8 cellular contexts compared by ENCODE assay signal in the genomic region with DNA sequence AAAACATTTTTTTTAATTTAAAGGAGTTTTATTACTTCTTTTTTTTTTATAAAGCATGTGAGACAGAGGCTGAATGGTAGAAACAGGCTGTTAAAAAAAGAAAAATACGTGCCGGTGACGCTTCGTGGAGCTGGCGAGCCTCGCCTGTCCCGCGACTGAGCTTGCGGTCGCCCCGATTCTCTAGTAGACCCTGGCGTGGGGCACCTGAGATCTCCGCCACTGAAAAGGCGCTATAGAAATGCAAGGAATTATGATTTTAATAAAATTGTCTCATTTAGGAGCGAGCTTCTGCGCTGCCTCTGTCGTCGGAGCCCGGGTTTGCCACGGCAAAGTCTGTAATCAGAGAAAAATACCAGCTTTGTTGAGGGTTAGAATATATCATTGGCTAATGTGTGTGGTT. TPM values are rescaled to one million over a fixed set of nuclear protein-coding genes. Genes with fewer than 3 reads are reported as not detected.
DNase-seq lines count a peak whose midpoint lies in the region; ATAC-seq and TF ChIP-seq lines count a peak whose summit lies in the region.

No MANE protein-coding gene starts in this region.

- POLR2A ChIA-PET in PC-3 (lab: Charles Lee; ENCODE audit: unreplicated experiment), result interaction anchor here (0.6 to 1.0 kb wide), 6 partner anchors 10 to 1123 kb away, joined by 3 to 9 read pairs (median 4); a partner anchor contains a TSS

- H4K8ac ChIP-seq in H9 (replicated peaks; ENCODE audit: insufficient read length, low read depth, low read length), result no peak overlapping the region

- H2AK5ac ChIP-seq in H9 (ENCODE audit: insufficient read length, low read length), result no peak overlapping the region

- BruUV-seq in PC-3 (replicated peaks; lab: Mats Ljungman, UMichigan), result no TSS peak

- H3K9me3 ChIP-seq in PC-3 (ENCODE audit: low read length) (no peaks in the 10 kb centered on the region), prostate gland (no peaks in the 10 kb centered on the region), H9 (ENCODE audit: control insufficient read depth, low read depth, low read length) (no peaks in the 10 kb centered on the region)
- no peaks in the 10 kb centered on the region for H3K9me3 ChIP-seq in effector memory CD4-positive, alpha-beta T cell (ENCODE audit: control insufficient read depth, low read length)

- H3K18ac ChIP-seq in H9 (ENCODE audit: insufficient read length, low read depth, low read length), result no peak overlapping the region

- H3T11ph ChIP-seq in H9 (ENCODE audit: low read length), result no peak overlapping the region

- DNase-seq in PC-3 (peak; percentile 61), prostate gland (ENCODE audit: low spot score) (no peak), H9 (no peak), CD1c-positive myeloid dendritic cell (ENCODE audit: extremely low spot score) (no peak)
- DNase-seq in effector memory CD4-positive, alpha-beta T cell, result no peak
- DNase-seq in NK-92 treated with Interleukin-12 subunit alpha and Interleukin-12 subunit beta, amount 100 ng/mL, for 24 hours (lab: John Stamatoyannopoulos, UW), result no peak

- H3K9me2 ChIP-seq in PC-3 (replicated peaks; ENCODE audit: low read length), result no peaks in the 10 kb centered on the region

- intact Hi-C loops in PC-3 (cut with micrococcal nuclease), result loop anchor here (1.0 to 2.0 kb wide), 2 partner anchors 17 to 43 kb away; no protein-coding TSS in a partner anchor
- intact Hi-C loops in prostate gland (cut with DNase I), result no loop called here

- H3K9me3 Mint-ChIP-seq in H9, result peaks cover 4 to 11% of the 10 kb centered on the region in 2 experiments

- H3K23me2 ChIP-seq in H9 (ENCODE audit: insufficient read length, low read depth, low read length, poor library complexity, severe bottlenecking), result peaks cover 5% of the 10 kb centered on the region

- no peak overlapping the region for H2BK15ac ChIP-seq in H9 (ENCODE audit: low read depth, low read length)

- H4K5ac ChIP-seq in H9 (ENCODE audit: insufficient read length, low read depth, low read length), result no peak overlapping the region

- no peak overlapping the region for H2BK120ac ChIP-seq in H9 (ENCODE audit: low read depth, low read length, poor library complexity, severe bottlenecking)

- H4K91ac ChIP-seq in H9 (ENCODE audit: insufficient read length, low read depth, low read length), result no peak overlapping the region

- H3K4me1 ChIP-seq in PC-3 (ENCODE audit: insufficient read depth, low read length), result peaks cover 55% of the 10 kb centered on the region
- peaks cover 23% of the 10 kb centered on the region for H3K4me1 ChIP-seq in effector memory CD4-positive, alpha-beta T cell (ENCODE audit: control insufficient read depth, insufficient read depth, low read length, poor library complexity, severe bottlenecking)
- H3K4me1 ChIP-seq in prostate gland (replicated peaks), result peaks cover 43% of the 10 kb centered on the region
- peaks cover 6% of the 10 kb centered on the region; the same call in 1 of the 2 replicates for H3K4me1 ChIP-seq in H9 (ENCODE audit: insufficient read depth, low read length)

- no peak overlapping the region for H2BK12ac ChIP-seq in H9 (ENCODE audit: insufficient read length, low read depth, low read length)

- no peak overlapping the region for H3K27ac Mint-ChIP-seq in H9

- CTCF ChIA-PET in PC-3 (lab: Charles Lee), result interaction anchor here (0.6 to 2.2 kb wide), 11 partner anchors 8 to 48 kb away, joined by 3 to 16 read pairs (median 4); no protein-coding TSS in a partner anchor

- H3K4me3 ChIP-seq in PC-3 (ENCODE audit: low read length) (peak overlapping the region; percentile 75), prostate gland (peak overlapping the region; percentile 29 to 41)
- H3K4me3 ChIP-seq in effector memory CD4-positive, alpha-beta T cell (ENCODE audit: insufficient read depth, low read depth, low read length, poor library complexity, severe bottlenecking), result peak overlapping the region; percentile 52

- no peaks in the 10 kb centered on the region for H3K27me3 ChIP-seq in PC-3 (ENCODE audit: low read length)
- peaks cover 58% of the 10 kb centered on the region for H3K27me3 ChIP-seq in effector memory CD4-positive, alpha-beta T cell (replicated peaks; ENCODE audit: control insufficient read depth, insufficient read depth, low read length, poor library complexity, severe bottlenecking)
- no peaks in the 10 kb centered on the region for H3K27me3 ChIP-seq in prostate gland (replicated peaks; ENCODE audit: insufficient read depth)
- peaks cover 96% of the 10 kb centered on the region for H3K27me3 ChIP-seq in H9 (ENCODE audit: insufficient read depth, low read length)

- H3F3A ChIP-seq in PC-3 (ENCODE audit: low read length, unreplicated experiment), result no peaks in the 10 kb centered on the region

- no peak overlapping the region for H2BK5ac ChIP-seq in H9 (ENCODE audit: insufficient read length, low read length)

- H3K4me3 Mint-ChIP-seq in H9, result peak overlapping the region in 1 of 2 experiments; percentile 46; a peak in 1 of 5 replicates

- H3K23ac ChIP-seq in H9 (ENCODE audit: insufficient read length, low read depth, low read length), result no peak overlapping the region

- peaks cover 100% of the 10 kb centered on the region for H3K27me3 Mint-ChIP-seq in H9 (ENCODE audit: low read depth)

- no peak overlapping the region for H3K14ac ChIP-seq in H9 (ENCODE audit: insufficient read depth, low read length)

- H4K20me1 ChIP-seq in PC-3 (ENCODE audit: low read length) (no peaks in the 10 kb centered on the region), H9 (ENCODE audit: control insufficient read depth, insufficient read depth, insufficient read length) (peaks cover 2% of the 10 kb centered on the region)

- H3K36me3 Mint-ChIP-seq in H9 (ENCODE audit: insufficient read depth in 1 of 3, low read depth in 3 of 3), result no peaks in the 10 kb centered on the region

- H3K4me1 Mint-ChIP-seq in H9, result peaks cover 31 to 73% of the 10 kb centered on the region in 2 experiments

- no peak overlapping the region for H3K56ac ChIP-seq in H9 (ENCODE audit: insufficient read length, low read depth, low read length)

- H3K79me2 ChIP-seq in PC-3 (ENCODE audit: low read length) (peaks cover 86% of the 10 kb centered on the region), H9 (ENCODE audit: insufficient read depth, low read length) (no peaks in the 10 kb centered on the region)

- no peaks in the 10 kb centered on the region for H3K79me1 ChIP-seq in H9 (ENCODE audit: insufficient read depth, low read depth, low read length, poor library complexity, severe bottlenecking)

- H3K4me2 ChIP-seq in PC-3 (ENCODE audit: low read length), result peak overlapping the region; percentile 92
- H3K4me2 ChIP-seq in H9 (ENCODE audit: insufficient read depth, insufficient read length, low read length), result no peak overlapping the region

- H2BK20ac ChIP-seq in H9 (ENCODE audit: low read depth, low read length, poor library complexity, severe bottlenecking), result no peak overlapping the region

- no peak overlapping the region for H3K4ac ChIP-seq in H9 (ENCODE audit: low read depth, low read length)

- 0 out of 2 replicates have a peak, but pooled peaks cover 4% of the 10 kb centered on the region for H3K36me3 ChIP-seq in PC-3 (ENCODE audit: low read depth, low read length)
- H3K36me3 ChIP-seq in effector memory CD4-positive, alpha-beta T cell (ENCODE audit: control insufficient read depth, insufficient read depth, low read length), result no peaks in the 10 kb centered on the region
- no peaks in the 10 kb centered on the region for H3K36me3 ChIP-seq in prostate gland

- TF ChIP-seq CTCF in C4-2B (conservative IDR thresholded peaks at IDR 0.05), result no peak
- TF ChIP-seq CTCF in PC-3 (conservative IDR thresholded peaks at IDR 0.05; ENCODE audit: low read depth, low read length), result no peak
- no peak for TF ChIP-seq CTCF in prostate gland (IDR thresholded peaks at IDR 0.05)
- no peak for TF ChIP-seq CTCF in H9 (conservative IDR thresholded peaks at IDR 0.05)

- H3K9ac ChIP-seq in PC-3 (ENCODE audit: low read length) (peak overlapping the region; percentile 86), H9 (ENCODE audit: extremely low read depth, insufficient read length, low read length) (no peak overlapping the region)

- H2AFZ ChIP-seq in PC-3 (ENCODE audit: low read length), result peak overlapping the region; percentile 85
- no peak overlapping the region for H2AFZ ChIP-seq in H9 (ENCODE audit: low read length)

- H3K27ac ChIP-seq in C4-2B (peak overlapping the region; percentile 100), PC-3 (ENCODE audit: low read length) (peak overlapping the region; percentile 81), prostate gland (peak overlapping the region; percentile 96 to 97), H9 (ENCODE audit: insufficient read length, low read depth, low read length) (no peak overlapping the region)
- no peak overlapping the region for H3K27ac ChIP-seq in effector memory CD4-positive, alpha-beta T cell (ENCODE audit: insufficient read depth, low read length, poor library complexity, severe bottlenecking)

- ATAC-seq in PC-3 (no peak), HG02588 (IDR thresholded peaks at IDR 0.05; ENCODE audit: unreplicated experiment) (no peak)

- WGBS in prostate gland, result 10% methylated on average over 20 of the region's 20 CpGs
- WGBS in H9 (ENCODE audit: extremely low coverage, insufficient read length, low lambda C conversion rate), result no CpG with 5 or more reads among the region's 20 CpGs

- no peak for TF ChIP-seq POLR2A in prostate gland (IDR thresholded peaks at IDR 0.05)

RNA-seq across cellular contexts. Expression of a gene that starts 18.4 kb away (rescaled TPM):
- total RNA-seq in PC-3 (2014; rRNA removed) (43.3 and 75.8 TPM in 2 replicates), prostate gland (100 to 1,000 TPM; 185 to 286 TPM), H9 (2021) (0.20 and 0.31 TPM in 2 replicates)

RNA-seq across cellular contexts. Expression of a gene that starts 44.3 kb away (rescaled TPM):
- 0.55 and 1.1 TPM in 2 replicates for total RNA-seq in PC-3 (2014; rRNA removed)
- total RNA-seq in prostate gland, result 1 to 10 TPM in 1 of 2 donors, not detected in 1; 1.8 TPM
- 0.11 and 0.13 TPM in 2 replicates for total RNA-seq in H9 (2021)

RNA-seq across cellular contexts. Expression of a gene that starts 56.6 kb away (rescaled TPM):
- 219 and 352 TPM in 2 replicates for total RNA-seq in PC-3 (2014; rRNA removed)
- 10 to 100 TPM; 29.9 to 58.7 TPM for total RNA-seq in prostate gland
- total RNA-seq in H9 (2021), result 44.5 and 45.6 TPM in 2 replicates

Comparison
In these comparisons a context has a peak if more than half of its experiments do, and no peak if none do; other contexts are left out.
1. H3K27ac ChIP-seq: peak in C4-2B (single experiment), PC-3 (single experiment) and prostate gland (2 of 2); none in effector memory CD4-positive, alpha-beta T cell (single experiment) and H9 (single experiment).
2. RNA of a gene that starts 18.4 kb away (total RNA-seq): 185 to 286 TPM in prostate gland and 43.3 to 75.8 TPM in PC-3; 0.20 to 0.31 TPM in H9; every median in the first group is over 10 times any median in the second.
3. Peak in every context shown above with its lines, with median percentiles within 50 percentile points of each other: H3K4me3 ChIP-seq.